Comparison of ENCODE assay signal across 7 cellular contexts in the genomic region with DNA sequence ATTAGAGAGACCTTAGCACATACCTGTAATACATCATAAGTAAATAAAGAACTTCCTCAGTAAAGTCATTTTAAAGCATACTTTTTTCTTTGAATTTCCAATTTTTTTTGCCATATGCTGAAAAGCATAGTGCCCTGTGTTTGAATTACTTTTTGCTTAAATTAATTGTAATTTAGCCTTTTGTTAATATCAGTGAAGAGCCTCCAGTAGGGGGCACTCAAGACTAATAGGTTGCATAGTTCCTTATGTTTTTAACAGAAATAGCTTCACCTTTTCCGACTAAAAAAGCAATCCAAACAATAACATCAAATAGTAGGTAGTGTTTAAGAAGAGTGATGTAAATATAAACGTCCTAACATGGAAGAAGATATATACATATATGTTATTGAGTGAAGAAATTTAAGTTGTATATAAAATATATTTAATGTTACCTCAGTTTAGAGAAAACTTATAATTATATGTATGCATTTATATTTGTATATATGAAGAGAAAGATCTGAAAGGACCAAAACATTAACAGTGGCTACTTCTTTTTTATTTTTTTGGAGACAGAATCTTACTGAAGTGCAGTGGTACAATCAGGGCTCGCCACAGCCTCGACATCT. TPM values are rescaled to one million over a fixed set of nuclear protein-coding genes. Genes with fewer than 3 reads are reported as not detected.
DNase-seq lines count a peak whose midpoint lies in the region; ATAC-seq and TF ChIP-seq lines count a peak whose summit lies in the region.

No MANE protein-coding gene starts in this region.

- H3K27me3 ChIP-seq in thoracic aorta (replicated peaks; ENCODE audit: insufficient read depth) = no peaks in the 10 kb centered on the region

- H3K4me1 ChIP-seq in OCI-LY7 (ENCODE audit: insufficient read depth, low read length, poor library complexity, severe bottlenecking) = no peaks in the 10 kb centered on the region
- H3K4me1 ChIP-seq in thoracic aorta (ENCODE audit: control insufficient read depth in 1 of 2, low read depth in 2 of 2) = no peaks in the 10 kb centered on the region

- H2AFZ ChIP-seq in OCI-LY7 (ENCODE audit: low read length) = no peak overlapping the region

- H3K27ac ChIP-seq in OCI-LY7 (ENCODE audit: low read depth, low read length, poor library complexity, severe bottlenecking) = no peak overlapping the region
- H3K27ac ChIP-seq in thoracic aorta = no peak overlapping the region

- H3K9me3 ChIP-seq in OCI-LY7 (ENCODE audit: low read length) (no peaks in the 10 kb centered on the region), thoracic aorta (no peaks in the 10 kb centered on the region)

- no peaks in the 10 kb centered on the region for H4K20me1 ChIP-seq in OCI-LY7 (ENCODE audit: insufficient read depth, low read length)

- H3K4me3 Mint-ChIP-seq in brain = no peak overlapping the region

- H3K4me2 ChIP-seq in OCI-LY7 (ENCODE audit: low read length) = no peak overlapping the region

- H3K9me2 ChIP-seq in OCI-LY7 (ENCODE audit: insufficient read depth, low read length) = no peaks in the 10 kb centered on the region

- TF ChIP-seq CTCF in HFF-Myc (IDR thresholded peaks at IDR 0.05; ENCODE audit: low read depth, low read length, missing control alignments) (peak; percentile 45), OCI-LY7 (conservative IDR thresholded peaks at IDR 0.05; ENCODE audit: low read length) (peak; percentile 99), brain (conservative IDR thresholded peaks at IDR 0.05) (peak; percentile 92 to 97), thoracic aorta (IDR thresholded peaks at IDR 0.05) (peak; percentile 66)

- H3K27ac Mint-ChIP-seq in brain = peak overlapping the region in 1 of 5 experiments; percentile 81

- H3K36me3 ChIP-seq in OCI-LY7 (ENCODE audit: insufficient read depth, low read length) (peaks cover 93% of the 10 kb centered on the region), thoracic aorta (peaks cover 12% of the 10 kb centered on the region)

- POLR2A ChIA-PET in OCI-LY7 (lab: Charles Lee) = interaction anchor here (0.6 kb wide), 1 partner anchor 302 kb away, joined by 3 read pairs; no protein-coding TSS in a partner anchor

- no peaks in the 10 kb centered on the region for H3K27me3 Mint-ChIP-seq in brain

- H3K4me3 ChIP-seq in HFF-Myc (replicated peaks; ENCODE audit: low read depth, low read length) (no peak overlapping the region), OCI-LY7 (ENCODE audit: low read depth, low read length, poor library complexity, severe bottlenecking) (no peak overlapping the region), thoracic aorta (no peak overlapping the region)

- H3K79me2 ChIP-seq in OCI-LY7 (ENCODE audit: insufficient read depth, low read depth, low read length) = no peaks in the 10 kb centered on the region

- intact Hi-C loops in OCI-LY7 (cut with micrococcal nuclease; ENCODE audit: unreplicated experiment) = loop anchor here (1.0 kb wide), 1 partner anchor 293 kb away; no protein-coding TSS in a partner anchor

- BruUV-seq in OCI-LY7 (replicated peaks; lab: Mats Ljungman, UMichigan) = no TSS peak

- DNase-seq in DMS 273 treated with DMSO at 0.1 percent for 48 hours (lab: John Stamatoyannopoulos, UW) (peak; percentile 38), HFF-Myc (ENCODE audit: extremely low read depth, low read depth) (peak; percentile 22), OCI-LY7 (ENCODE audit: low spot score) (peak; percentile 70), left kidney (ENCODE audit: low read depth, low spot score) (peak; percentile 73), thoracic aorta (ENCODE audit: low spot score) (no peak)

- H3K36me3 Mint-ChIP-seq in brain = peaks cover 10% of the 10 kb centered on the region

- H3K4me1 Mint-ChIP-seq in brain = no peaks in the 10 kb centered on the region

- CTCF ChIA-PET in OCI-LY7 (lab: Charles Lee; ENCODE audit: unreplicated experiment) = no interaction called here

- no peaks in the 10 kb centered on the region for H3K9me3 Mint-ChIP-seq in brain

- ATAC-seq in thoracic aorta (ENCODE audit: insufficient number of reproducible peaks, low FRiP score, low read depth) (no peak), HG03095 (IDR thresholded peaks at IDR 0.05; ENCODE audit: unreplicated experiment) (no peak)

RNA-seq across cellular contexts. Expression of a gene that starts 18.6 kb away (rescaled TPM):
- 51.0 and 69.1 TPM in 2 replicates for total RNA-seq in OCI-LY7 (2014; rRNA removed; shearing (Covaris generic))
- total RNA-seq in OCI-LY7 (2022) (96.0 and 118 TPM in 2 replicates), thoracic aorta (10 to 100 TPM; 14.6 to 15.4 TPM)
- 39.5 TPM for polyA plus RNA-seq in brain (ENCODE audit: insufficient read depth, low read depth, low replicate concordance)

RNA-seq across cellular contexts. Expression of a gene that starts 19.2 kb away (rescaled TPM):
- total RNA-seq in OCI-LY7 (2014; rRNA removed; shearing (Covaris generic)) = 0.69 and 0.75 TPM in 2 replicates
- total RNA-seq in OCI-LY7 (2022) (1.3 and 2.3 TPM in 2 replicates), thoracic aorta (under 1 TPM in 1 of 2 donors, not detected in 1; 0.92 TPM)
- polyA plus RNA-seq in brain (ENCODE audit: insufficient read depth, low read depth, low replicate concordance) = 0.36 TPM

RNA-seq across cellular contexts. Expression of a gene that starts 44.6 kb away (rescaled TPM):
- 0.18 and 0.19 TPM in 2 replicates for total RNA-seq in OCI-LY7 (2014; rRNA removed; shearing (Covaris generic))
- 0.40 and 1.1 TPM in 2 replicates for total RNA-seq in OCI-LY7 (2022)
- 15.2 TPM for polyA plus RNA-seq in brain (ENCODE audit: insufficient read depth, low read depth, low replicate concordance)
- not detected for total RNA-seq in thoracic aorta

Comparison
In these comparisons a context has a peak if more than half of its experiments do, and no peak if none do; other contexts are left out.
1. CTCF ChIP-seq: peak in every context shown above with its lines; median percentile 99 in OCI-LY7; 94 in brain; 66 in thoracic aorta; 45 in HFF-Myc.